Comparison of ENCODE assay signal across 8 cellular contexts in genomic region chr4:82268050-82268825, GRCh38.
A peak's percentile ranks its signal among the peaks of the same experiment; 100 is the strongest.
DNase-seq lines count a peak whose midpoint lies in the region; ATAC-seq, FAIRE-seq and TF ChIP-seq lines count a peak whose summit lies in the region.

No MANE protein-coding gene starts in this region.

- H3K27me3 ChIP-seq in colonic mucosa, result no peaks in the 10 kb centered on the region

- peak; percentile 36 for FAIRE-seq in TTC549 (lab: Jason Lieb, UNC)

- peak; percentile 58 for TF ChIP-seq CTCF in colonic mucosa (IDR thresholded peaks at IDR 0.05)

- intact Hi-C loops in colonic mucosa (cut with DNase I), result loop anchor here (5.0 kb wide), 1 partner anchor 861 kb away; no protein-coding TSS in a partner anchor

- H3K27ac ChIP-seq in colonic mucosa, result no peak overlapping the region

- no peak overlapping the region for H3K4me3 ChIP-seq in colonic mucosa

- no peak overlapping the region for H3K9ac ChIP-seq in colonic mucosa (ENCODE audit: low read depth in 2 of 2, low read length in 2 of 2)

- no peaks in the 10 kb centered on the region for H3K36me3 ChIP-seq in colonic mucosa

- H3K9me3 ChIP-seq in colonic mucosa, result no peaks in the 10 kb centered on the region

- ATAC-seq in GM18502 (IDR thresholded peaks at IDR 0.05; ENCODE audit: poor library complexity, unreplicated experiment) (peak; percentile 89), HG03095 (IDR thresholded peaks at IDR 0.05; ENCODE audit: unreplicated experiment) (peak; percentile 75)

- H3K4me1 ChIP-seq in colonic mucosa, result no peaks in the 10 kb centered on the region

- peak; percentile 57 for DNase-seq in AG08396 (ENCODE audit: low spot score)
- DNase-seq in NCI-H2081 treated with DMSO at 0.1 percent for 48 hours (lab: John Stamatoyannopoulos, UW), result peak; percentile 8
- DNase-seq in colonic mucosa, result peak; percentile 46
- DNase-seq in left kidney (ENCODE audit: low read depth, low spot score), result peak; percentile 85
- DNase-seq in stimulated activated CD8-positive, alpha-beta memory T cell treated with anti-CD3 and anti-CD28 coated beads, Interleukin-2, amount 100 ng/mL, for 48 hours (ENCODE audit: low read depth in 2 of 2), result peak; percentile 8 to 9

Comparison
In these comparisons a context has a peak if more than half of its experiments do, and no peak if none do; other contexts are left out.
1. DNase-seq: peak in every context shown above with its lines; median percentile 85 in left kidney; 57 in AG08396; 46 in colonic mucosa; 8 in stimulated activated CD8-positive, alpha-beta memory T cell treated with anti-CD3 and anti-CD28 coated beads, Interleukin-2, amount 100 ng/mL, for 48 hours; 8 in NCI-H2081 treated with DMSO at 0.1 percent for 48 hours.